Comparison of ENCODE assay signal across 9 cellular contexts in the genomic region with DNA sequence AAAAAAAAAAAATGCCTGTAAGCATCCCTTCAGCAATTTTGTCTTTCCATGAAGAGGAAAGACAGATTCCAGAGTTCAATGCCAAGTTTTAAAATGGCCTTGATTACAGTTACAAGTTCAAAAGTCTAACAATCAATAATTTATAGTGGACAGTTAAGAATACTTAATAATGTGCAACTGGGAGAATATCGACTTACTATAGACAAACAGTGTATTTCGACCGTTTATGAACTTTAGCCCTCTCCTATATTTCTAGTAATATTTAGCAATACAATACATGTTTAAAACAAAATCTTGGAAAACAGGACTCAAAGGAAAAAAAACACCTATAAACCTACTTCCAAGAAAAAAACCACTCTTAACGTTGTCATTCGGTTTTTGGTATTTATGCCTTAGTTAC. TPM values are rescaled to one million over a fixed set of nuclear protein-coding genes. Genes with fewer than 3 reads are reported as not detected.
A peak's percentile ranks its signal among the peaks of the same experiment; 100 is the strongest.
DNase-seq lines count a peak whose midpoint lies in the region; ATAC-seq, FAIRE-seq and TF ChIP-seq lines count a peak whose summit lies in the region.
"Had no signal": no experiment of that assay in that cellular context is flagged by ENCODE, and none has a peak within 500 bp of the region (broad histone marks: within the 10 kb centered on the region; RNA-seq: fewer than 3 reads in every experiment).

No MANE protein-coding gene starts in this region.

- peaks cover 90% of the 10 kb centered on the region for H3K36me3 Mint-ChIP-seq in stimulated activated effector memory CD8-positive, alpha-beta T cell treated with anti-CD3 and anti-CD28 coated beads, Interleukin-12 subunit alpha, Interleukin-12 subunit beta, amount 100 ng/mL, for 72 hours

- 46% methylated on average over 5 of the region's 5 CpGs for WGBS in SK-N-SH (ENCODE audit: low lambda C conversion rate)

- peak overlapping the region; percentile 96 for H3K9ac ChIP-seq in SK-N-SH
- H3K9ac ChIP-seq in iPS-18a (ENCODE audit: low read length) = peak overlapping the region; percentile 79

- H3K79me2 ChIP-seq in SK-N-SH (ENCODE audit: insufficient read depth) = peaks cover 96% of the 10 kb centered on the region

- ATAC-seq in SK-N-SH treated with all-trans-retinoic acid at 6 μM for 48 hours (no peak), HG03045 (IDR thresholded peaks at IDR 0.05; ENCODE audit: unreplicated experiment) (no peak)
- no peak for ATAC-seq in stimulated activated effector memory CD8-positive, alpha-beta T cell treated with anti-CD3 and anti-CD28 coated beads, Interleukin-12 subunit alpha, Interleukin-12 subunit beta, amount 100 ng/mL, for 72 hours

- H3K4me3 ChIP-seq in SK-N-SH (ENCODE audit: low read depth in 2 of 2, low read length in 1 of 2) = peak overlapping the region; percentile 88 to 95; a peak in 3 of 4 replicates
- peak overlapping the region; percentile 100 for H3K4me3 ChIP-seq in WI38 (ENCODE audit: low read depth, low read length)
- H3K4me3 ChIP-seq in iPS-18a (ENCODE audit: low read length) = peak overlapping the region; percentile 91

- no peak for TF ChIP-seq RAD21 in SK-N-SH (IDR thresholded peaks at IDR 0.05; ENCODE audit: low read length)

- DNase-seq in SK-N-SH = no peak
- no peak for DNase-seq in stimulated activated effector memory CD8-positive, alpha-beta T cell treated with anti-CD3 and anti-CD28 coated beads, Interleukin-12 subunit alpha, Interleukin-12 subunit beta, amount 100 ng/mL, for 72 hours (ENCODE audit: low spot score in 2 of 2)
- DNase-seq in urothelium cell line (ENCODE audit: low spot score) = no peak
- DNase-seq in NCI-H1694 (lab: John Stamatoyannopoulos, UW) = no peak

- no peaks in the 10 kb centered on the region for H3K9me2 ChIP-seq in SK-N-SH

- TF ChIP-seq EP300 in SK-N-SH (IDR thresholded peaks at IDR 0.05; ENCODE audit: borderline replicate concordance in 1 of 2, low read depth in 1 of 2, low read length in 1 of 2) = no peak

- peaks cover 71% of the 10 kb centered on the region for H3K4me1 Mint-ChIP-seq in stimulated activated effector memory CD8-positive, alpha-beta T cell treated with anti-CD3 and anti-CD28 coated beads, Interleukin-12 subunit alpha, Interleukin-12 subunit beta, amount 100 ng/mL, for 72 hours

- no peak for FAIRE-seq in urothelium cell line (lab: Jason Lieb, UNC)
- FAIRE-seq: A204.1 had no signal

- peaks cover 0 to 13% of the 10 kb centered on the region in 2 experiments; a peak in 2 of 4 replicates for H3K4me1 ChIP-seq in SK-N-SH (ENCODE audit: control insufficient read depth in 1 of 2, insufficient read depth in 2 of 2, low read depth in 1 of 2, low read length in 1 of 2)
- H3K4me1 ChIP-seq in iPS-18a (ENCODE audit: control insufficient read depth, low read depth, low read length) = peaks cover 6% of the 10 kb centered on the region

- H3K4me2 ChIP-seq in SK-N-SH = peak overlapping the region; percentile 80

- H3K27ac Mint-ChIP-seq in stimulated activated effector memory CD8-positive, alpha-beta T cell treated with anti-CD3 and anti-CD28 coated beads, Interleukin-12 subunit alpha, Interleukin-12 subunit beta, amount 100 ng/mL, for 72 hours = peak overlapping the region; percentile 98

- H3K27me3 ChIP-seq in SK-N-SH (ENCODE audit: insufficient read depth) (no peaks in the 10 kb centered on the region), iPS-18a (ENCODE audit: control insufficient read depth, insufficient read depth, low read length) (no peaks in the 10 kb centered on the region)

- H3K4me3 Mint-ChIP-seq in stimulated activated effector memory CD8-positive, alpha-beta T cell treated with anti-CD3 and anti-CD28 coated beads, Interleukin-12 subunit alpha, Interleukin-12 subunit beta, amount 100 ng/mL, for 72 hours = peak overlapping the region; percentile 96

- peaks cover 9% of the 10 kb centered on the region for H3F3A ChIP-seq in SK-N-SH (replicated peaks; ENCODE audit: insufficient read depth)

- TF ChIP-seq CTCF in SK-N-SH (IDR thresholded peaks at IDR 0.05) (no peak), WI38 (IDR thresholded peaks at IDR 0.05; ENCODE audit: low read depth, low read length) (no peak)

- H3K9me3 ChIP-seq in SK-N-SH (no peaks in the 10 kb centered on the region), iPS-18a (ENCODE audit: control insufficient read depth, low read depth, low read length) (no peaks in the 10 kb centered on the region)

- H3K9me3 Mint-ChIP-seq in stimulated activated effector memory CD8-positive, alpha-beta T cell treated with anti-CD3 and anti-CD28 coated beads, Interleukin-12 subunit alpha, Interleukin-12 subunit beta, amount 100 ng/mL, for 72 hours = no peaks in the 10 kb centered on the region

- CTCF ChIA-PET in SK-N-SH (lab: Yijun Ruan, JAX) = no interaction called here

- POLR2A ChIA-PET in SK-N-SH (lab: Yijun Ruan, JAX) = interaction anchor here (0.7 kb wide), 1 partner anchor 211 kb away, joined by 3 read pairs; no protein-coding TSS in a partner anchor

- H3K36me3 ChIP-seq in SK-N-SH (replicated peaks in 1 of 2; ENCODE audit: control insufficient read depth in 1 of 2, insufficient read depth in 2 of 2, low read length in 1 of 2) (peaks cover 41 to 46% of the 10 kb centered on the region in 2 experiments), iPS-18a (ENCODE audit: control insufficient read depth, low read depth, low read length) (peaks cover 42% of the 10 kb centered on the region)

- no peaks in the 10 kb centered on the region for H4K20me1 ChIP-seq in SK-N-SH (ENCODE audit: insufficient read depth)

- H2AFZ ChIP-seq in SK-N-SH (ENCODE audit: low read depth) = no peak overlapping the region; the same call in 1 of the 2 replicates

- H3K27ac ChIP-seq in SK-N-SH (ENCODE audit: low read depth in 2 of 2, low read length in 1 of 2) (peak overlapping the region; percentile 86 to 87), iPS-18a (ENCODE audit: low read length) (no peak overlapping the region)

TF ChIP-seq in SK-N-SH, 30 proteins besides CTCF, POLR2A, EP300 and RAD21 (continues in another document):
- no peak for TF ChIP-seq YY1 (IDR thresholded peaks at IDR 0.05; ENCODE audit: low read depth)
- TF ChIP-seq, protein P1, sequence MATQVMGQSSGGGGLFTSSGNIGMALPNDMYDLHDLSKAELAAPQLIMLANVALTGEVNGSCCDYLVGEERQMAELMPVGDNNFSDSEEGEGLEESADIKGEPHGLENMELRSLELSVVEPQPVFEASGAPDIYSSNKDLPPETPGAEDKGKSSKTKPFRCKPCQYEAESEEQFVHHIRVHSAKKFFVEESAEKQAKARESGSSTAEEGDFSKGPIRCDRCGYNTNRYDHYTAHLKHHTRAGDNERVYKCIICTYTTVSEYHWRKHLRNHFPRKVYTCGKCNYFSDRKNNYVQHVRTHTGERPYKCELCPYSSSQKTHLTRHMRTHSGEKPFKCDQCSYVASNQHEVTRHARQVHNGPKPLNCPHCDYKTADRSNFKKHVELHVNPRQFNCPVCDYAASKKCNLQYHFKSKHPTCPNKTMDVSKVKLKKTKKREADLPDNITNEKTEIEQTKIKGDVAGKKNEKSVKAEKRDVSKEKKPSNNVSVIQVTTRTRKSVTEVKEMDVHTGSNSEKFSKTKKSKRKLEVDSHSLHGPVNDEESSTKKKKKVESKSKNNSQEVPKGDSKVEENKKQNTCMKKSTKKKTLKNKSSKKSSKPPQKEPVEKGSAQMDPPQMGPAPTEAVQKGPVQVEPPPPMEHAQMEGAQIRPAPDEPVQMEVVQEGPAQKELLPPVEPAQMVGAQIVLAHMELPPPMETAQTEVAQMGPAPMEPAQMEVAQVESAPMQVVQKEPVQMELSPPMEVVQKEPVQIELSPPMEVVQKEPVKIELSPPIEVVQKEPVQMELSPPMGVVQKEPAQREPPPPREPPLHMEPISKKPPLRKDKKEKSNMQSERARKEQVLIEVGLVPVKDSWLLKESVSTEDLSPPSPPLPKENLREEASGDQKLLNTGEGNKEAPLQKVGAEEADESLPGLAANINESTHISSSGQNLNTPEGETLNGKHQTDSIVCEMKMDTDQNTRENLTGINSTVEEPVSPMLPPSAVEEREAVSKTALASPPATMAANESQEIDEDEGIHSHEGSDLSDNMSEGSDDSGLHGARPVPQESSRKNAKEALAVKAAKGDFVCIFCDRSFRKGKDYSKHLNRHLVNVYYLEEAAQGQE (IDR thresholded peaks at IDR 0.05; ENCODE audit: low read depth, low read length) = no peak

TF ChIP-seq in SK-N-SH treated with all-trans-retinoic acid at 6 μM for 48 hours, 23 proteins besides CTCF, POLR2A, EP300 and RAD21 (continues in another document):
- TF ChIP-seq PPARA (CRISPR knock-in tag; IDR thresholded peaks at IDR 0.05; ENCODE audit: borderline replicate concordance) = no peak
- TF ChIP-seq, protein P2, sequence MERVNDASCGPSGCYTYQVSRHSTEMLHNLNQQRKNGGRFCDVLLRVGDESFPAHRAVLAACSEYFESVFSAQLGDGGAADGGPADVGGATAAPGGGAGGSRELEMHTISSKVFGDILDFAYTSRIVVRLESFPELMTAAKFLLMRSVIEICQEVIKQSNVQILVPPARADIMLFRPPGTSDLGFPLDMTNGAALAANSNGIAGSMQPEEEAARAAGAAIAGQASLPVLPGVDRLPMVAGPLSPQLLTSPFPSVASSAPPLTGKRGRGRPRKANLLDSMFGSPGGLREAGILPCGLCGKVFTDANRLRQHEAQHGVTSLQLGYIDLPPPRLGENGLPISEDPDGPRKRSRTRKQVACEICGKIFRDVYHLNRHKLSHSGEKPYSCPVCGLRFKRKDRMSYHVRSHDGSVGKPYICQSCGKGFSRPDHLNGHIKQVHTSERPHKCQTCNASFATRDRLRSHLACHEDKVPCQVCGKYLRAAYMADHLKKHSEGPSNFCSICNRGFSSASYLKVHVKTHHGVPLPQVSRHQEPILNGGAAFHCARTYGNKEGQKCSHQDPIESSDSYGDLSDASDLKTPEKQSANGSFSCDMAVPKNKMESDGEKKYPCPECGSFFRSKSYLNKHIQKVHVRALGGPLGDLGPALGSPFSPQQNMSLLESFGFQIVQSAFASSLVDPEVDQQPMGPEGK (CRISPR knock-in tag; IDR thresholded peaks at IDR 0.05; ENCODE audit: borderline replicate concordance) = no peak
- TF ChIP-seq SNAI2 (CRISPR knock-in tag; IDR thresholded peaks at IDR 0.05) = no peak
- no peak for TF ChIP-seq ARNTL (CRISPR knock-in tag; IDR thresholded peaks at IDR 0.05; ENCODE audit: borderline replicate concordance, low read depth)
- no peak for TF ChIP-seq BACH2 (CRISPR knock-in tag; IDR thresholded peaks at IDR 0.05; ENCODE audit: borderline replicate concordance)
- TF ChIP-seq ISL1 (CRISPR knock-in tag; IDR thresholded peaks at IDR 0.05) = no peak

RNA-seq across cellular contexts. Expression of a gene that starts 1.5 kb away (rescaled TPM):
- polyA plus RNA-seq in SK-N-SH (2012; rRNA removed) = 14.0 and 14.3 TPM in 2 replicates
- 13.5 and 14.0 TPM in 2 replicates for polyA plus RNA-seq in SK-N-SH (2012; cell fraction: cytosol; rRNA removed)
- polyA plus RNA-seq in SK-N-SH (2012; cell fraction: nucleus; rRNA removed) = 14.1 and 19.1 TPM in 2 replicates

RNA-seq across cellular contexts. Expression of a gene that starts 1.6 kb away (rescaled TPM):
- 55.0 and 77.0 TPM in 2 replicates for polyA plus RNA-seq in SK-N-SH (2012; rRNA removed)
- 58.5 and 71.5 TPM in 2 replicates for polyA plus RNA-seq in SK-N-SH (2012; cell fraction: cytosol; rRNA removed)
- polyA plus RNA-seq in SK-N-SH (2012; cell fraction: nucleus; rRNA removed) = 107 and 224 TPM in 2 replicates

RNA-seq across cellular contexts. Expression of a gene that starts 21.4 kb away (rescaled TPM):
- polyA plus RNA-seq in SK-N-SH (2012; rRNA removed) = 102 and 135 TPM in 2 replicates
- 117 and 120 TPM in 2 replicates for polyA plus RNA-seq in SK-N-SH (2012; cell fraction: cytosol; rRNA removed)
- 140 and 196 TPM in 2 replicates for polyA plus RNA-seq in SK-N-SH (2012; cell fraction: nucleus; rRNA removed)

RNA-seq across cellular contexts. Expression of a gene that starts 21.7 kb away (rescaled TPM):
- 191 and 198 TPM in 2 replicates for polyA plus RNA-seq in SK-N-SH (2012; rRNA removed)
- polyA plus RNA-seq in SK-N-SH (2012; cell fraction: cytosol; rRNA removed) = 226 and 248 TPM in 2 replicates
- polyA plus RNA-seq in SK-N-SH (2012; cell fraction: nucleus; rRNA removed) = 34.2 and 53.4 TPM in 2 replicates
